Comparison of ENCODE assay signal across 8 cellular contexts in genomic region chr11:66344550-66345315, GRCh38. TPM values are rescaled to one million over a fixed set of nuclear protein-coding genes. Genes with fewer than 3 reads are reported as not detected.
DNase-seq lines count a peak whose midpoint lies in the region; ATAC-seq and TF ChIP-seq lines count a peak whose summit lies in the region.

BRMS1 (minus strand) TSS chr11:66345104; CDS start chr11:66342234, 2,870 bp downstream.

- H3K27me3 ChIP-seq in esophagus (ENCODE audit: control insufficient read depth in 1 of 2, insufficient read depth in 2 of 2, low read length in 2 of 2), result no peaks in the 10 kb centered on the region
- H3K27me3 ChIP-seq in mucosa of stomach (ENCODE audit: control insufficient read depth, insufficient read depth, low read length), result no peaks in the 10 kb centered on the region

- H3K36me3 ChIP-seq in esophagus (ENCODE audit: control insufficient read depth in 2 of 2, insufficient read depth in 2 of 2, low read length in 1 of 2), result peaks cover 0 to 22% of the 10 kb centered on the region in 2 donors
- H3K36me3 ChIP-seq in mucosa of stomach (ENCODE audit: control insufficient read depth, insufficient read depth, low read length), result peaks cover 19% of the 10 kb centered on the region

- peaks cover 3 to 18% of the 10 kb centered on the region in 2 donors for H3K4me1 ChIP-seq in esophagus (ENCODE audit: control insufficient read depth in 2 of 2, insufficient read depth in 2 of 2, low read length in 1 of 2)
- peaks cover 38% of the 10 kb centered on the region for H3K4me1 ChIP-seq in mucosa of stomach (ENCODE audit: control insufficient read depth, insufficient read depth, low read length)

- no peaks in the 10 kb centered on the region for H3K9me3 Mint-ChIP-seq in activated T-cell treated with anti-CD3 and anti-CD28 coated beads, Interleukin-2, amount 50 U/mL, for 24 hours

- H3K4me3 ChIP-seq in esophagus (ENCODE audit: low read depth in 1 of 2, low read length in 2 of 2), result peak within 1 kb of the TSS; percentile 77 to 87
- H3K4me3 ChIP-seq in mucosa of stomach (ENCODE audit: low read length), result peak within 1 kb of the TSS; percentile 78

- peak within 1 kb of the TSS; percentile 95 for H3K27ac Mint-ChIP-seq in activated T-cell treated with anti-CD3 and anti-CD28 coated beads, Interleukin-2, amount 50 U/mL, for 24 hours

- peak within 1 kb of the TSS; percentile 97 for H3K4me3 Mint-ChIP-seq in activated T-cell treated with anti-CD3 and anti-CD28 coated beads, Interleukin-2, amount 50 U/mL, for 24 hours

- peaks cover 51% of the 10 kb centered on the region for H3K36me3 Mint-ChIP-seq in activated T-cell treated with anti-CD3 and anti-CD28 coated beads, Interleukin-2, amount 50 U/mL, for 24 hours (ENCODE audit: low read depth)

- H3K4me1 Mint-ChIP-seq in activated T-cell treated with anti-CD3 and anti-CD28 coated beads, Interleukin-2, amount 50 U/mL, for 24 hours (ENCODE audit: low read depth), result peaks cover 52% of the 10 kb centered on the region

- H3K27ac ChIP-seq in esophagus (ENCODE audit: low read depth in 2 of 2, low read length in 1 of 2), result peak within 1 kb of the TSS; percentile 71 to 77

- DNase-seq in DMS153 (lab: John Stamatoyannopoulos, UW) (peak; percentile 91), KG1 (lab: John Stamatoyannopoulos, UW) (peak; percentile 95)
- DNase-seq in activated T-cell treated with anti-CD3 and anti-CD28 coated beads, Interleukin-2, amount 50 U/mL, for 24 hours, result peak; percentile 95
- DNase-seq in stimulated activated CD8-positive, alpha-beta memory T cell treated with anti-CD3 and anti-CD28 coated beads, Interleukin-4, amount 100 ng/mL, for 48 hours, result peak; percentile 99

- H3K9me3 ChIP-seq in esophagus (ENCODE audit: control insufficient read depth in 2 of 2, insufficient read depth in 1 of 2, low read depth in 1 of 2, low read length in 1 of 2), result no peaks in the 10 kb centered on the region
- H3K9me3 ChIP-seq in mucosa of stomach (ENCODE audit: control insufficient read depth, low read length), result no peaks in the 10 kb centered on the region

- peaks cover 3% of the 10 kb centered on the region for H3K27me3 Mint-ChIP-seq in activated T-cell treated with anti-CD3 and anti-CD28 coated beads, Interleukin-2, amount 50 U/mL, for 24 hours

- peak within 1 kb of the TSS; percentile 86 for H3K9ac ChIP-seq in mucosa of stomach (ENCODE audit: low read length)

- 0% methylated on average over 51 to 59 of the region's 59 CpGs for WGBS in esophagus, 2 donors

- peak; percentile 70 for ATAC-seq in GM21619 (IDR thresholded peaks at IDR 0.05; ENCODE audit: unreplicated experiment)

TF ChIP-seq in PFSK-1, 5 proteins besides CTCF, POLR2A, EP300 and RAD21:
- TF ChIP-seq POLR2AphosphoS5 (IDR thresholded peaks at IDR 0.05; ENCODE audit: low read depth, low read length) (peak; percentile 93), TAF1 (IDR thresholded peaks at IDR 0.05; ENCODE audit: borderline replicate concordance, insufficient read depth, low read length) (peak; percentile 75; the same call in 1 of the 2 replicates), REST (IDR thresholded peaks at IDR 0.05; ENCODE audit: insufficient read depth in 1 of 2, low read depth in 2 of 2, low read length in 2 of 2) (peak; percentile 36 to 38; a peak in 2 of 4 replicates), FOXP2 (optimal IDR thresholded peaks at IDR 0.05; ENCODE audit: borderline replicate concordance, extremely low read depth, extremely low read length, insufficient read depth) (no peak), SIN3A (IDR thresholded peaks at IDR 0.05; ENCODE audit: borderline replicate concordance, insufficient read depth, low read length) (peak; percentile 95; the same call in 1 of the 2 replicates)

RNA-seq across cellular contexts. Expression of gene BRMS1, which starts in this region (rescaled TPM):
- polyA plus RNA-seq in PFSK-1 (2012; ENCODE audit: insufficient read length, low read depth), result 75.7 TPM
- polyA plus RNA-seq in esophagus, result 10 to 100 TPM; 44.1 to 49.9 TPM

Comparison
In these comparisons a context has a peak if more than half of its experiments do, and no peak if none do; other contexts are left out.
1. Peak in every context shown above with its lines: DNase-seq, ATAC-seq, H3K4me3 ChIP-seq and H3K27ac ChIP-seq.